ENCODE assay signal across 26 cellular contexts in the genomic region with DNA sequence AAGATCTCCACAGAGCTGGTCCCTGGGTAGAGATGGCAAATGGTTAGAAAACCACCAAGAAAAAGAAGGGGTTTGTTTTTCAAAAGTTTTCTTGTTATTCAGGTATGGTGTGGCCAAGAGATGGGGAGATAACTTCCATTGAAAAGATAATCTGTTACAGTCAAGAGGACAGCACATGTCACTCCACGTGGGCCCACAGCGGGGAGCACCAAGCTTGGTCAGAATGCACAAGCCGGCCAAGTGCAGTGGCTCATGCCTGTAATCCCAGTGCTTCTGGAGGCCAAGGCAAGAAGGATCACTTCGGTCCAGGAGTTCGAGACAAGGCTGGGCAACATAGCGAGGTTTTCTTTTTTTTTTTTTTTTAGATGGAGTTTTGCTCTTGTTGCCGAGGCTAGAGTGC. TPM values are rescaled to one million over a fixed set of nuclear protein-coding genes. Genes with fewer than 3 reads are reported as not detected.
A peak's percentile ranks its signal among the peaks of the same experiment; 100 is the strongest.
DNase-seq lines count a peak whose midpoint lies in the region; ATAC-seq, FAIRE-seq and TF ChIP-seq lines count a peak whose summit lies in the region.
"Had no signal": no experiment of that assay in that cellular context is flagged by ENCODE, and none has a peak within 500 bp of the region (broad histone marks: within the 10 kb centered on the region; RNA-seq: fewer than 3 reads in every experiment).

No MANE protein-coding gene starts in this region.

- H2BK5ac ChIP-seq in H1 (ENCODE audit: low read depth, low read length) = no peak overlapping the region
- H2BK5ac ChIP-seq in mesendoderm (ENCODE audit: low read length) = no peak overlapping the region

- H3K18ac ChIP-seq in H1 (ENCODE audit: extremely low read depth, low read length) (no peak overlapping the region), mesendoderm (ENCODE audit: low read length) (no peak overlapping the region)

- H3K9ac ChIP-seq in H1 (replicated peaks in 1 of 4; ENCODE audit: extremely low read depth in 1 of 4, low read depth in 3 of 4, low read length in 3 of 4) (no peak overlapping the region), mesendoderm (ENCODE audit: low read length) (no peak overlapping the region)
- H3K9ac ChIP-seq: GM23248 had no signal

- no peaks in the 10 kb centered on the region for H4K20me1 ChIP-seq in H1 (replicated peaks in 1 of 2; ENCODE audit: control insufficient read depth in 1 of 2, insufficient read depth in 2 of 2, low read length in 2 of 2)

- H3K23ac ChIP-seq in H1 (ENCODE audit: insufficient read length) = no peak overlapping the region
- H3K23ac ChIP-seq in mesendoderm (ENCODE audit: low read length) = no peak overlapping the region

- H2AK5ac ChIP-seq in H1 (ENCODE audit: low read depth, low read length) (no peak overlapping the region), mesendoderm (ENCODE audit: low read length) (no peak overlapping the region)

- no peak overlapping the region for H2AFZ ChIP-seq in H1 (ENCODE audit: low read length)
- H2AFZ ChIP-seq: GM23248 had no signal

- no peaks in the 10 kb centered on the region for H3K36me3 Mint-ChIP-seq in natural killer cell treated with Interleukin-12 subunit alpha and Interleukin-12 subunit beta and Interleukin-15 and Interleukin-18, amount 100 ng/mL, for 72 hours
- no peaks in the 10 kb centered on the region for H3K36me3 Mint-ChIP-seq in natural killer cell
- H3K36me3 Mint-ChIP-seq: CD4-positive, CD25-positive, alpha-beta regulatory T cell; CD8-positive, alpha-beta memory T cell had no signal

- H3K23me2 ChIP-seq in H1 (ENCODE audit: low read depth, low read length) = no peaks in the 10 kb centered on the region

- no peak overlapping the region for H3K14ac ChIP-seq in H1 (ENCODE audit: insufficient read length)

- H2BK15ac ChIP-seq in H1 (ENCODE audit: low read length) (no peak overlapping the region), mesendoderm (replicated peaks; ENCODE audit: low read depth) (no peak overlapping the region)

- peak; percentile 10 to 17; a peak in 2 of 4 replicates for TF ChIP-seq RAD21 in H1 (IDR thresholded peaks at IDR 0.05 in 1 of 2, conservative IDR thresholded peaks at IDR 0.05 in 1 of 2; ENCODE audit: low read depth in 2 of 2, low read length in 2 of 2)

- no peak for TF ChIP-seq CTCF in natural killer cell (IDR thresholded peaks at IDR 0.05)
- peak in 1 of 3 experiments; percentile 1; a peak in 1 of 4 replicates for TF ChIP-seq CTCF in H1 (IDR thresholded peaks at IDR 0.05; ENCODE audit: control extremely low read depth in 1 of 3, insufficient read depth in 1 of 3, low read depth in 1 of 3, low read length in 3 of 3)

- no peaks in the 10 kb centered on the region for H3K27me3 Mint-ChIP-seq in natural killer cell treated with Interleukin-12 subunit alpha and Interleukin-12 subunit beta and Interleukin-15 and Interleukin-18, amount 100 ng/mL, for 72 hours
- H3K27me3 Mint-ChIP-seq in natural killer cell (ENCODE audit: low read depth in 2 of 2) = no peaks in the 10 kb centered on the region
- H3K27me3 Mint-ChIP-seq: CD4-positive, CD25-positive, alpha-beta regulatory T cell; CD8-positive, alpha-beta memory T cell had no signal

- H4K91ac ChIP-seq in H1 (replicated peaks; ENCODE audit: insufficient read length, low read length) = no peak overlapping the region

- no peak overlapping the region for H3K4me3 Mint-ChIP-seq in natural killer cell treated with Interleukin-12 subunit alpha and Interleukin-12 subunit beta and Interleukin-15 and Interleukin-18, amount 100 ng/mL, for 72 hours
- no peak overlapping the region for H3K4me3 Mint-ChIP-seq in natural killer cell

- CTCF ChIA-PET in H1 (lab: Charles Lee; ENCODE audit: partially characterized antibody) = interaction anchor here (0.6 to 1.0 kb wide), 2 partner anchors 170 to 221 kb away, joined by 3 read pairs; no protein-coding TSS in a partner anchor

- intact Hi-C loops in natural killer cell (cut with micrococcal nuclease) = no loop called here

- DNase-seq in natural killer cell treated with Interleukin-12 subunit alpha and Interleukin-12 subunit beta and Interleukin-15 and Interleukin-18, amount 100 ng/mL, for 72 hours (ENCODE audit: low spot score) = no peak
- DNase-seq in natural killer cell (no peak), H1 (ENCODE audit: low read depth in 1 of 2, low spot score in 2 of 2) (no peak), mesendoderm (peak; percentile 32)
- DNase-seq: ACHN; BE2C; C1 segment of cervical spinal cord; CD4-positive, CD25-positive, alpha-beta regulatory T cell; CD8-positive, alpha-beta memory T cell; COR-L47; DMS 273 treated with DMSO at 0.1 percent for 48 hours; DMS53; DND-41; GM23248; HCEC 1CT; IMR-90; KBM-7 had no signal

- WGBS in H1 (ENCODE audit: extremely low coverage in 1 of 2, insufficient coverage in 1 of 2, insufficient read length in 1 of 2, insufficient replicate concordance in 2 of 2, low coverage in 1 of 2, low lambda C conversion rate in 2 of 2, missing lambda C conversion rate in 1 of 2), 2 experiments = 91% methylated on average over 6 of the region's 7 CpGs; no CpG with 5 or more reads in 1 of the 2 experiments
- WGBS in mesendoderm (ENCODE audit: extremely low coverage, insufficient coverage, low lambda C conversion rate) = no CpG with 5 or more reads among the region's 7 CpGs

- no peaks in the 10 kb centered on the region for H3K9me3 Mint-ChIP-seq in natural killer cell treated with Interleukin-12 subunit alpha and Interleukin-12 subunit beta and Interleukin-15 and Interleukin-18, amount 100 ng/mL, for 72 hours
- no peaks in the 10 kb centered on the region for H3K9me3 Mint-ChIP-seq in natural killer cell
- H3K9me3 Mint-ChIP-seq: CD8-positive, alpha-beta memory T cell had no signal

- TF ChIP-seq EP300 in H1 (IDR thresholded peaks at IDR 0.05; ENCODE audit: borderline replicate concordance in 1 of 2, low read depth in 2 of 2, low read length in 2 of 2) = no peak

- H3K4me1 Mint-ChIP-seq in natural killer cell treated with Interleukin-12 subunit alpha and Interleukin-12 subunit beta and Interleukin-15 and Interleukin-18, amount 100 ng/mL, for 72 hours (ENCODE audit: low read depth in 2 of 2) = peaks cover 26 to 32% of the 10 kb centered on the region in 2 donors
- H3K4me1 Mint-ChIP-seq in natural killer cell = peaks cover 9 to 12% of the 10 kb centered on the region in 2 donors

- H3K27me3 ChIP-seq in H1 (replicated peaks in 1 of 4; ENCODE audit: control insufficient read depth in 3 of 4, extremely low read depth in 1 of 4, insufficient read depth in 3 of 4, low read length in 3 of 4) = no peaks in the 10 kb centered on the region
- H3K27me3 ChIP-seq in mesendoderm (ENCODE audit: insufficient read depth, low read length, poor library complexity) = no peaks in the 10 kb centered on the region
- H3K27me3 ChIP-seq: BE2C had no signal

- no peak overlapping the region for H3K4ac ChIP-seq in H1 (replicated peaks; ENCODE audit: insufficient read length, low read depth, low read length)
- H3K4ac ChIP-seq in mesendoderm (ENCODE audit: low read depth, low read length) = no peak overlapping the region

- H3K27ac ChIP-seq in H1 (ENCODE audit: low read depth, low read length) (no peak overlapping the region), mesendoderm (ENCODE audit: low read depth, low read length) (no peak overlapping the region)
- H3K27ac ChIP-seq: GM23248, HL-60 had no signal

- H3K4me1 ChIP-seq in H1 (replicated peaks in 1 of 4; ENCODE audit: control insufficient read depth in 3 of 4, insufficient read depth in 4 of 4, low read length in 3 of 4) (no peaks in the 10 kb centered on the region), mesendoderm (ENCODE audit: control insufficient read depth, low read depth, low read length) (no peaks in the 10 kb centered on the region)

- H3K36me3 ChIP-seq in H1 (ENCODE audit: control insufficient read depth in 2 of 4, insufficient read depth in 4 of 4, low read length in 3 of 4) (no peaks in the 10 kb centered on the region), mesendoderm (ENCODE audit: control insufficient read depth, insufficient read depth, low read length) (no peaks in the 10 kb centered on the region)
- H3K36me3 ChIP-seq: BE2C had no signal

- no peak for TF ChIP-seq POLR2A in H1 (IDR thresholded peaks at IDR 0.05; ENCODE audit: control extremely low read depth in 1 of 2, low read depth in 2 of 2, low read length in 2 of 2)

- H2BK120ac ChIP-seq in H1 (replicated peaks; ENCODE audit: low read depth, low read length) (no peak overlapping the region), mesendoderm (ENCODE audit: low read depth, low read length) (peak overlapping the region; percentile 34)

- H3K79me1 ChIP-seq in H1 (ENCODE audit: low read depth, low read length) = no peaks in the 10 kb centered on the region
- no peaks in the 10 kb centered on the region for H3K79me1 ChIP-seq in mesendoderm (ENCODE audit: low read length)

- no peak overlapping the region for H3K4me2 ChIP-seq in H1 (ENCODE audit: insufficient read depth in 1 of 2, low read depth in 2 of 2, low read length in 2 of 2)
- no peak overlapping the region for H3K4me2 ChIP-seq in mesendoderm (ENCODE audit: low read length)

- FAIRE-seq in H1 (lab: Jason Lieb, UNC) = no peak
- FAIRE-seq: A204.1, G401.6, GM12891, GM18507, H54 had no signal

- H4K5ac ChIP-seq in H1 (ENCODE audit: insufficient read length, low read depth, low read length) (no peak overlapping the region), mesendoderm (ENCODE audit: low read length) (no peak overlapping the region)

- H3K9me3 ChIP-seq in H1 (ENCODE audit: insufficient read depth in 2 of 2, low read depth in 1 of 2, low read length in 1 of 2) = no peaks in the 10 kb centered on the region
- H3K9me3 ChIP-seq: BE2C had no signal

- H4K8ac ChIP-seq in H1 (ENCODE audit: extremely low read depth, insufficient read depth, low read length) (no peak overlapping the region), mesendoderm (ENCODE audit: low read depth, low read length) (no peak overlapping the region)

- H3K27ac Mint-ChIP-seq in natural killer cell treated with Interleukin-12 subunit alpha and Interleukin-12 subunit beta and Interleukin-15 and Interleukin-18, amount 100 ng/mL, for 72 hours = peak overlapping the region; percentile 10 to 33
- H3K27ac Mint-ChIP-seq in natural killer cell = no peak overlapping the region

- no peak for ATAC-seq in natural killer cell treated with Interleukin-12 subunit alpha and Interleukin-12 subunit beta and Interleukin-15 and Interleukin-18, amount 100 ng/mL, for 72 hours
- ATAC-seq in natural killer cell = no peak
- no peak for ATAC-seq in GM21825 (IDR thresholded peaks at IDR 0.05; ENCODE audit: unreplicated experiment)
- no peak for ATAC-seq in HG02610 (IDR thresholded peaks at IDR 0.05; ENCODE audit: unreplicated experiment)
- no peak for ATAC-seq in GM18870 (IDR thresholded peaks at IDR 0.05; ENCODE audit: unreplicated experiment)

- POLR2A ChIA-PET in H1 (lab: Charles Lee; ENCODE audit: partially characterized antibody) = no interaction called here

- H3K4me3 ChIP-seq in H1 (ENCODE audit: extremely low read depth in 1 of 4, insufficient read depth in 2 of 4, low read depth in 3 of 4, low read length in 4 of 4) (no peak overlapping the region), mesendoderm (ENCODE audit: low read length) (no peak overlapping the region)
- H3K4me3 ChIP-seq: GM23248 had no signal

- H2BK12ac ChIP-seq in H1 (ENCODE audit: low read depth, low read length) = no peak overlapping the region

- H3K79me2 ChIP-seq in H1 (ENCODE audit: control insufficient read depth in 1 of 2, insufficient read depth in 2 of 2, low read length in 2 of 2) (no peaks in the 10 kb centered on the region), mesendoderm (ENCODE audit: control insufficient read depth, insufficient read depth, low read length) (no peaks in the 10 kb centered on the region)

- H2BK20ac ChIP-seq in H1 (ENCODE audit: low read length) = no peak overlapping the region

- H3K56ac ChIP-seq in H1 (replicated peaks; ENCODE audit: insufficient read length, low read depth, low read length) (no peak overlapping the region), mesendoderm (ENCODE audit: low read length) (no peak overlapping the region)

RNA-seq across cellular contexts. Expression of a gene that starts 6.0 kb away (rescaled TPM):
- 10 to 100 TPM; 25.5 to 33.1 TPM for total RNA-seq in natural killer cell treated with Interleukin-12 subunit alpha and Interleukin-12 subunit beta and Interleukin-15 and Interleukin-18, amount 100 ng/mL, for 72 hours
- total RNA-seq in natural killer cell = 10 to 100 TPM; 13.0 to 16.2 (median 14.2) TPM
- total RNA-seq in H1 (2021; fragmentation: NEBNext Ultra II Directional; extraction: Animal tissue kit (Norgen Biotek cat#: 25700)) = 20.4 and 22.0 TPM in 2 replicates
- 7.3 and 7.6 TPM in 2 replicates for polyA plus RNA-seq in H1 (2011; rRNA removed)
- polyA plus RNA-seq in H1 (2011; cell fraction: cytosol; rRNA removed) = 6.8 TPM
- polyA plus RNA-seq in H1 (2011; cell fraction: nucleus; rRNA removed) = 6.3 TPM
- 5.1 to 6.7 TPM (median 5.9 TPM) in 4 replicates for polyA plus RNA-seq in H1 (2012, experiment 1 of 2)
- polyA plus RNA-seq in H1 (2012, experiment 2 of 2) = 0.79 TPM
- polyA plus RNA-seq in H1 (2013, experiment 1 of 2) = 14.3 TPM
- polyA plus RNA-seq in H1 (2013, experiment 2 of 2) = 16.9 TPM
- polyA minus RNA-seq in H1 (2011; rRNA and poly(A)+ RNA removed) = 31.2 and 33.5 TPM in 2 replicates
- polyA minus RNA-seq in H1 (2011; cell fraction: cytosol; rRNA and poly(A)+ RNA removed) = 15.2 TPM
- polyA minus RNA-seq in H1 (2011; cell fraction: nucleus; rRNA and poly(A)+ RNA removed) = 27.4 TPM
- polyA plus RNA-seq in mesendoderm (2013, experiment 1 of 2) = 9.6 TPM
- 9.2 TPM for polyA plus RNA-seq in mesendoderm (2013, experiment 2 of 2)

Comparison
In these comparisons a context has a peak if more than half of its experiments do, and no peak if none do; other contexts are left out.
1. H3K27ac Mint-ChIP-seq: peak in natural killer cell treated with Interleukin-12 subunit alpha and Interleukin-12 subunit beta and Interleukin-15 and Interleukin-18, amount 100 ng/mL, for 72 hours (2 of 2); none in natural killer cell (0 of 2).